ENCODE assay signal across 10 cellular contexts in genomic region chr2:36561223-36561944, GRCh38. TPM values are rescaled to one million over a fixed set of nuclear protein-coding genes. Genes with fewer than 3 reads are reported as not detected.
DNase-seq lines count a peak whose midpoint lies in the region; ATAC-seq and TF ChIP-seq lines count a peak whose summit lies in the region.
"Had no signal": no experiment of that assay in that cellular context is flagged by ENCODE, and none has a peak within 500 bp of the region (broad histone marks: within the 10 kb centered on the region; RNA-seq: fewer than 3 reads in every experiment).

No MANE protein-coding gene starts in this region.

- H3K27ac ChIP-seq in adrenal gland (peak overlapping the region; percentile 61 to 72 (median 67)), right atrium auricular region (peak overlapping the region; percentile 46 to 57), spleen (peak overlapping the region in 5 of 8 donors; percentile 14 to 71 (median 28))

- H3K27ac Mint-ChIP-seq in HFFc6 = peak overlapping the region; percentile 89
- H3K27ac Mint-ChIP-seq in stimulated activated naive CD8-positive, alpha-beta T cell treated with anti-CD3 and anti-CD28 coated beads, Interleukin-15, amount 100 ng/mL, for 72 hours = peak overlapping the region in 1 of 2 donors; percentile 45

- H3K4me1 ChIP-seq in adrenal gland (replicated peaks in 1 of 2) (peaks cover 22 to 32% of the 10 kb centered on the region in 2 donors), right atrium auricular region (peaks cover 0 to 4% of the 10 kb centered on the region in 2 donors), spleen (peaks cover 3 to 38% (median 26%) of the 10 kb centered on the region in 6 donors)

- H3K4me1 Mint-ChIP-seq in HFFc6 (ENCODE audit: low read depth) = peaks cover 96% of the 10 kb centered on the region
- no peaks in the 10 kb centered on the region for H3K4me1 Mint-ChIP-seq in stimulated activated naive CD8-positive, alpha-beta T cell treated with anti-CD3 and anti-CD28 coated beads, Interleukin-15, amount 100 ng/mL, for 72 hours

- peaks cover 66% of the 10 kb centered on the region for H3K27me3 Mint-ChIP-seq in HFFc6 (ENCODE audit: insufficient read depth)
- no peaks in the 10 kb centered on the region for H3K27me3 Mint-ChIP-seq in stimulated activated naive CD8-positive, alpha-beta T cell treated with anti-CD3 and anti-CD28 coated beads, Interleukin-15, amount 100 ng/mL, for 72 hours

- no peak for ATAC-seq in stimulated activated naive CD8-positive, alpha-beta T cell treated with anti-CD3 and anti-CD28 coated beads, Interleukin-15, amount 100 ng/mL, for 72 hours

- peaks cover 73% of the 10 kb centered on the region for H3K36me3 Mint-ChIP-seq in HFFc6 (ENCODE audit: low read depth)

- DNase-seq in HFFc6 (peak; percentile 97), adrenal gland (peak in 6 of 7 donors; percentile 46 to 69 (median 54)), right atrium auricular region (ENCODE audit: low spot score) (no peak), spleen (no peak), GM10266 (ENCODE audit: extremely low spot score) (no peak), SK-N-DZ (ENCODE audit: low spot score) (no peak), NCI-H128 (lab: John Stamatoyannopoulos, UW; ENCODE audit: unreplicated experiment) (no peak)
- no peak for DNase-seq in stimulated activated naive CD8-positive, alpha-beta T cell treated with anti-CD3 and anti-CD28 coated beads, Interleukin-15, amount 100 ng/mL, for 72 hours
- DNase-seq: NCI-H69, sigmoid colon had no signal

- TF ChIP-seq POLR2A in adrenal gland (IDR thresholded peaks at IDR 0.05) (no peak), spleen (IDR thresholded peaks at IDR 0.05) (no peak)

- no peak overlapping the region for H3K4me3 ChIP-seq in adrenal gland
- H3K4me3 ChIP-seq in right atrium auricular region = no peak overlapping the region
- no peak overlapping the region for H3K4me3 ChIP-seq in spleen
- H3K4me3 ChIP-seq: sigmoid colon had no signal

- intact Hi-C loops in adrenal gland (cut with DNase I) = no loop called here
- intact Hi-C loops in spleen (cut with DNase I; ENCODE audit: low total_unique reads) = no loop called here

- H3K36me3 ChIP-seq in adrenal gland (replicated peaks in 1 of 2) (no peaks in the 10 kb centered on the region), right atrium auricular region (no peaks in the 10 kb centered on the region), spleen (peaks cover 0 to 63% (median 11%) of the 10 kb centered on the region in 6 donors)

- no peak for TF ChIP-seq CTCF in HFFc6 (IDR thresholded peaks at IDR 0.05)
- no peak for TF ChIP-seq CTCF in adrenal gland (IDR thresholded peaks at IDR 0.05)
- TF ChIP-seq CTCF in right atrium auricular region (IDR thresholded peaks at IDR 0.05) = no peak
- TF ChIP-seq CTCF in spleen (IDR thresholded peaks at IDR 0.05 in 8 of 11, conservative IDR thresholded peaks at IDR 0.05 in 3 of 11) = no peak
- TF ChIP-seq CTCF in GM10266 (IDR thresholded peaks at IDR 0.05; ENCODE audit: control insufficient read depth, insufficient read depth, low read depth, missing control alignments) = no peak

- H3K27me3 ChIP-seq in adrenal gland (no peaks in the 10 kb centered on the region), right atrium auricular region (no peaks in the 10 kb centered on the region), spleen (replicated peaks in 1 of 7) (no peaks in the 10 kb centered on the region)
- H3K27me3 ChIP-seq: sigmoid colon had no signal

- H3K9me3 ChIP-seq in adrenal gland (replicated peaks in 1 of 3) (no peaks in the 10 kb centered on the region), right atrium auricular region (no peaks in the 10 kb centered on the region), spleen (no peaks in the 10 kb centered on the region)
- H3K9me3 ChIP-seq: sigmoid colon had no signal

- WGBS in adrenal gland, 4 donors = 58 to 74% (median 63%) methylated on average over 8 of the region's 8 CpGs
- 67 to 84% (median 78%) methylated on average over 8 of the region's 8 CpGs for WGBS in spleen, 5 donors

- peak overlapping the region; percentile 71 for H3K4me3 Mint-ChIP-seq in HFFc6
- no peak overlapping the region for H3K4me3 Mint-ChIP-seq in stimulated activated naive CD8-positive, alpha-beta T cell treated with anti-CD3 and anti-CD28 coated beads, Interleukin-15, amount 100 ng/mL, for 72 hours

- H3K9me3 Mint-ChIP-seq in HFFc6 = peaks cover 31% of the 10 kb centered on the region
- no peaks in the 10 kb centered on the region for H3K9me3 Mint-ChIP-seq in stimulated activated naive CD8-positive, alpha-beta T cell treated with anti-CD3 and anti-CD28 coated beads, Interleukin-15, amount 100 ng/mL, for 72 hours

RNA-seq across cellular contexts. Expression of gene FEZ2, which starts 36.6 kb away (rescaled TPM):
- total RNA-seq in HFFc6 (2021; fragmentation: NEBNext Ultra II Directional; extraction: Animal tissue kit (Norgen Biotek cat#: 25700)) = 100 to 1,000 TPM; 113 to 126 (median 120) TPM
- 10 to 100 TPM; 46.5 to 81.8 (median 63.5) TPM for total RNA-seq in adrenal gland
- 10 to 100 TPM; 13.9 to 92.8 (median 29.8) TPM for polyA plus RNA-seq in adrenal gland
- total RNA-seq in right atrium auricular region = 10 to 100 TPM; 30.3 to 81.5 TPM
- 10 to 100 TPM; 46.3 to 76.9 (median 59.3) TPM for total RNA-seq in spleen
- 10 to 100 TPM; 12.2 to 35.8 (median 22.6) TPM for polyA plus RNA-seq in spleen
- 15.0 and 21.3 TPM in 2 replicates for polyA plus RNA-seq in SK-N-DZ (2014; cell fraction: cytosol; rRNA removed)
- polyA plus RNA-seq in SK-N-DZ (2014; cell fraction: nucleus; rRNA removed) = 13.1 and 19.1 TPM in 2 replicates

Comparison
In these comparisons a context has a peak if more than half of its experiments do, and no peak if none do; other contexts are left out.
1. DNase-seq: peak in HFFc6 (single experiment) and adrenal gland (6 of 7); none in right atrium auricular region (single experiment), spleen (single experiment), GM10266 (single experiment), SK-N-DZ (single experiment), stimulated activated naive CD8-positive, alpha-beta T cell treated with anti-CD3 and anti-CD28 coated beads, Interleukin-15, amount 100 ng/mL, for 72 hours (0 of 2) and NCI-H128 (single experiment).
2. Peak in every context shown above with its lines, with median percentiles within 50 percentile points of each other: H3K27ac ChIP-seq.